Comparison of ENCODE assay signal across 1 cellular context in the genomic region with DNA sequence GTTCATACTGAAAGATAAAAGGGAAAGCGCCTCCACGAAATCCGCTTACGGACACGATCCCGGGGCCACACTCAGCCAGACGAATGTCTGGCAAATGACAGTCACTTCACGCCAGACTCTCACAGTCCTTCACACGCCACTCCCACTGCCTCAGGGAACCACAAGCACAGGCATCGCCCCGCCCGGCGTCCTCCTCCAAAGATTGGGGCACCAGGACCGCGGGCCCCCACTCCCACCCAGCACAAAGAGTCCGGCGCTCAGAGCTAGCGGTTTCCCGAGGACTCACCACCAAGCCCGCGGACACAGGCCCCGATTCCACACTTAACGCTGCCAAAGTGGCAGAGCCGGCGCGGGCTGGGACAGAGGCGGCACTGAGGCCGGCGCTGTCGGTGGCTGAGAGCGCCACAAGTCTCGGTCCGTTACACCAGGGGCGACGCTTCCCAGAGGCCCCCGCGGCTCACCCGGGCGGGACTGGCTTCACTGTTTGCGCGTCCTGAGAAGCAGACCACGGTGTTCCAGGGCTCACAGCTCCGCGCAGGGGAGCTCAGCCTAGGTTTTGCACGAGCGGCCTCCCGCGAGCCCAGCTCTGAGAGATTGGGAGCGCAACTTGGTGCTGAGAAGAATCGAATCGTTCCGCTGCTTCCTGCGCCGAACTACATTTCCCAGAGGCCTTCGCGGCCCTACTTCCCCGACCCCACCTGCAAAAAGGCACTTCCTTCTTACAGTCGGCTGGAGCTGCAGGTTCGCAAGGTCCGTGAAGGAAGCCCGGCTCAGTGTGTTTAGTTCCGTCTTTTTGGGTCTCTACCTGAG.
TF ChIP-seq lines count a peak whose summit lies in the region.

A gene (minus strand): TSS at position 647 of the 810 bp plus-strand sequence. CDS start 22,523 bp downstream, outside the sequence.

TF ChIP-seq in GM12878, 131 proteins besides CTCF, POLR2A, EP300 and RAD21 (continued from another document and continues in another):
- TF ChIP-seq ZNF274 (IDR thresholded peaks at IDR 0.05; ENCODE audit: insufficient read depth, insufficient read length) (no peak), PAX5 (IDR thresholded peaks at IDR 0.05; ENCODE audit: borderline replicate concordance, low read depth, low read length) (peak; percentile 87), SIX5 (IDR thresholded peaks at IDR 0.05; ENCODE audit: low read depth, low read length, severe bottlenecking) (peak; percentile 90), SMC3 (IDR thresholded peaks at IDR 0.05; ENCODE audit: borderline replicate concordance, low read length) (peak; percentile 15), SREBF2 (IDR thresholded peaks at IDR 0.05; ENCODE audit: low read length) (peak; percentile 56; the same call in 1 of the 2 replicates), MEF2B (IDR thresholded peaks at IDR 0.05; ENCODE audit: partially characterized antibody, poor library complexity, severe bottlenecking) (peak; percentile 7), SREBF1 (IDR thresholded peaks at IDR 0.05; ENCODE audit: low read length) (peak; percentile 88), SIN3A (IDR thresholded peaks at IDR 0.05; ENCODE audit: low read depth, low read length) (peak; percentile 59), ZNF207 (IDR thresholded peaks at IDR 0.05; ENCODE audit: borderline replicate concordance) (peak; percentile 86), IKZF2 (IDR thresholded peaks at IDR 0.05) (peak in 1 of 2 experiments; percentile 10; a peak in 1 of 4 replicates), CBFB (IDR thresholded peaks at IDR 0.05; ENCODE audit: low read depth) (peak; percentile 36; the same call in 1 of the 2 replicates), SP1 (IDR thresholded peaks at IDR 0.05; ENCODE audit: low read depth, low read length) (peak; percentile 51), CEBPB (IDR thresholded peaks at IDR 0.05; ENCODE audit: borderline replicate concordance in 1 of 2, low read depth in 2 of 2, low read length in 2 of 2) (no peak), SMARCA5 (IDR thresholded peaks at IDR 0.05) (peak; percentile 49; the same call in 1 of the 2 replicates), NFXL1 (IDR thresholded peaks at IDR 0.05; ENCODE audit: borderline replicate concordance) (no peak), GABPA (IDR thresholded peaks at IDR 0.05; ENCODE audit: low read depth) (peak; percentile 97), ZNF622 (IDR thresholded peaks at IDR 0.05) (no peak), YY1 (IDR thresholded peaks at IDR 0.05; ENCODE audit: low read depth, low read length) (peak; percentile 61; the same call in 1 of the 2 replicates), SRF (IDR thresholded peaks at IDR 0.05; ENCODE audit: low read depth in 2 of 2, low read length in 2 of 2) (peak in 1 of 2 experiments; percentile 79; a peak in 1 of 4 replicates), POLR2AphosphoS5 (IDR thresholded peaks at IDR 0.05; ENCODE audit: low read length) (peak; percentile 83), ZNF24 (IDR thresholded peaks at IDR 0.05) (0 out of 2 replicates have a peak, but pooled peaks have one; percentile 9), KLF5 (IDR thresholded peaks at IDR 0.05; ENCODE audit: partially characterized antibody) (no peak), MXI1 (IDR thresholded peaks at IDR 0.05; ENCODE audit: low read depth, low read length) (peak; percentile 62; the same call in 1 of the 2 replicates), CBX3 (IDR thresholded peaks at IDR 0.05; ENCODE audit: borderline replicate concordance, low read depth) (no peak), TBL1XR1 (IDR thresholded peaks at IDR 0.05; ENCODE audit: low read depth, low read length) (peak; percentile 35; the same call in 1 of the 2 replicates)
- TF ChIP-seq, protein P1, sequence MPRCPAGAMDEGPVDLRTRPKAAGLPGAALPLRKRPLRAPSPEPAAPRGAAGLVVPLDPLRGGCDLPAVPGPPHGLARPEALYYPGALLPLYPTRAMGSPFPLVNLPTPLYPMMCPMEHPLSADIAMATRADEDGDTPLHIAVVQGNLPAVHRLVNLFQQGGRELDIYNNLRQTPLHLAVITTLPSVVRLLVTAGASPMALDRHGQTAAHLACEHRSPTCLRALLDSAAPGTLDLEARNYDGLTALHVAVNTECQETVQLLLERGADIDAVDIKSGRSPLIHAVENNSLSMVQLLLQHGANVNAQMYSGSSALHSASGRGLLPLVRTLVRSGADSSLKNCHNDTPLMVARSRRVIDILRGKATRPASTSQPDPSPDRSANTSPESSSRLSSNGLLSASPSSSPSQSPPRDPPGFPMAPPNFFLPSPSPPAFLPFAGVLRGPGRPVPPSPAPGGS (IDR thresholded peaks at IDR 0.05; ENCODE audit: borderline replicate concordance, insufficient read depth, low read depth, low read length, poor library complexity, severe bottlenecking): no peak
- TF ChIP-seq, protein P2, sequence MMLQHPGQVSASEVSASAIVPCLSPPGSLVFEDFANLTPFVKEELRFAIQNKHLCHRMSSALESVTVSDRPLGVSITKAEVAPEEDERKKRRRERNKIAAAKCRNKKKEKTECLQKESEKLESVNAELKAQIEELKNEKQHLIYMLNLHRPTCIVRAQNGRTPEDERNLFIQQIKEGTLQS (IDR thresholded peaks at IDR 0.05; ENCODE audit: borderline replicate concordance, extremely low read depth, low read depth, low read length): 0 out of 2 replicates have a peak, but pooled peaks have one; percentile 12
- TF ChIP-seq, protein P3, sequence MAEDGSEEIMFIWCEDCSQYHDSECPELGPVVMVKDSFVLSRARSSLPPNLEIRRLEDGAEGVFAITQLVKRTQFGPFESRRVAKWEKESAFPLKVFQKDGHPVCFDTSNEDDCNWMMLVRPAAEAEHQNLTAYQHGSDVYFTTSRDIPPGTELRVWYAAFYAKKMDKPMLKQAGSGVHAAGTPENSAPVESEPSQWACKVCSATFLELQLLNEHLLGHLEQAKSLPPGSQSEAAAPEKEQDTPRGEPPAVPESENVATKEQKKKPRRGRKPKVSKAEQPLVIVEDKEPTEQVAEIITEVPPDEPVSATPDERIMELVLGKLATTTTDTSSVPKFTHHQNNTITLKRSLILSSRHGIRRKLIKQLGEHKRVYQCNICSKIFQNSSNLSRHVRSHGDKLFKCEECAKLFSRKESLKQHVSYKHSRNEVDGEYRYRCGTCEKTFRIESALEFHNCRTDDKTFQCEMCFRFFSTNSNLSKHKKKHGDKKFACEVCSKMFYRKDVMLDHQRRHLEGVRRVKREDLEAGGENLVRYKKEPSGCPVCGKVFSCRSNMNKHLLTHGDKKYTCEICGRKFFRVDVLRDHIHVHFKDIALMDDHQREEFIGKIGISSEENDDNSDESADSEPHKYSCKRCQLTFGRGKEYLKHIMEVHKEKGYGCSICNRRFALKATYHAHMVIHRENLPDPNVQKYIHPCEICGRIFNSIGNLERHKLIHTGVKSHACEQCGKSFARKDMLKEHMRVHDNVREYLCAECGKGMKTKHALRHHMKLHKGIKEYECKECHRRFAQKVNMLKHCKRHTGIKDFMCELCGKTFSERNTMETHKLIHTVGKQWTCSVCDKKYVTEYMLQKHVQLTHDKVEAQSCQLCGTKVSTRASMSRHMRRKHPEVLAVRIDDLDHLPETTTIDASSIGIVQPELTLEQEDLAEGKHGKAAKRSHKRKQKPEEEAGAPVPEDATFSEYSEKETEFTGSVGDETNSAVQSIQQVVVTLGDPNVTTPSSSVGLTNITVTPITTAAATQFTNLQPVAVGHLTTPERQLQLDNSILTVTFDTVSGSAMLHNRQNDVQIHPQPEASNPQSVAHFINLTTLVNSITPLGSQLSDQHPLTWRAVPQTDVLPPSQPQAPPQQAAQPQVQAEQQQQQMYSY (CRISPR knock-in tag; IDR thresholded peaks at IDR 0.05): no peak
- TF ChIP-seq, protein P4, sequence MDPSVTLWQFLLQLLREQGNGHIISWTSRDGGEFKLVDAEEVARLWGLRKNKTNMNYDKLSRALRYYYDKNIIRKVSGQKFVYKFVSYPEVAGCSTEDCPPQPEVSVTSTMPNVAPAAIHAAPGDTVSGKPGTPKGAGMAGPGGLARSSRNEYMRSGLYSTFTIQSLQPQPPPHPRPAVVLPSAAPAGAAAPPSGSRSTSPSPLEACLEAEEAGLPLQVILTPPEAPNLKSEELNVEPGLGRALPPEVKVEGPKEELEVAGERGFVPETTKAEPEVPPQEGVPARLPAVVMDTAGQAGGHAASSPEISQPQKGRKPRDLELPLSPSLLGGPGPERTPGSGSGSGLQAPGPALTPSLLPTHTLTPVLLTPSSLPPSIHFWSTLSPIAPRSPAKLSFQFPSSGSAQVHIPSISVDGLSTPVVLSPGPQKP (IDR thresholded peaks at IDR 0.05; ENCODE audit: low read depth, low read length): peak; percentile 83
- TF ChIP-seq, protein P5, sequence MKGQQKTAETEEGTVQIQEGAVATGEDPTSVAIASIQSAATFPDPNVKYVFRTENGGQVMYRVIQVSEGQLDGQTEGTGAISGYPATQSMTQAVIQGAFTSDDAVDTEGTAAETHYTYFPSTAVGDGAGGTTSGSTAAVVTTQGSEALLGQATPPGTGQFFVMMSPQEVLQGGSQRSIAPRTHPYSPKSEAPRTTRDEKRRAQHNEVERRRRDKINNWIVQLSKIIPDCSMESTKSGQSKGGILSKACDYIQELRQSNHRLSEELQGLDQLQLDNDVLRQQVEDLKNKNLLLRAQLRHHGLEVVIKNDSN (IDR thresholded peaks at IDR 0.05; ENCODE audit: borderline replicate concordance, extremely low read length, insufficient read depth, low read depth, low read length): peak; percentile 16
- TF ChIP-seq, protein P6, sequence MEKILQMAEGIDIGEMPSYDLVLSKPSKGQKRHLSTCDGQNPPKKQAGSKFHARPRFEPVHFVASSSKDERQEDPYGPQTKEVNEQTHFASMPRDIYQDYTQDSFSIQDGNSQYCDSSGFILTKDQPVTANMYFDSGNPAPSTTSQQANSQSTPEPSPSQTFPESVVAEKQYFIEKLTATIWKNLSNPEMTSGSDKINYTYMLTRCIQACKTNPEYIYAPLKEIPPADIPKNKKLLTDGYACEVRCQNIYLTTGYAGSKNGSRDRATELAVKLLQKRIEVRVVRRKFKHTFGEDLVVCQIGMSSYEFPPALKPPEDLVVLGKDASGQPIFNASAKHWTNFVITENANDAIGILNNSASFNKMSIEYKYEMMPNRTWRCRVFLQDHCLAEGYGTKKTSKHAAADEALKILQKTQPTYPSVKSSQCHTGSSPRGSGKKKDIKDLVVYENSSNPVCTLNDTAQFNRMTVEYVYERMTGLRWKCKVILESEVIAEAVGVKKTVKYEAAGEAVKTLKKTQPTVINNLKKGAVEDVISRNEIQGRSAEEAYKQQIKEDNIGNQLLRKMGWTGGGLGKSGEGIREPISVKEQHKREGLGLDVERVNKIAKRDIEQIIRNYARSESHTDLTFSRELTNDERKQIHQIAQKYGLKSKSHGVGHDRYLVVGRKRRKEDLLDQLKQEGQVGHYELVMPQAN (conservative IDR thresholded peaks at IDR 0.05): peak; percentile 39; the same call in 1 of the 2 replicates
- TF ChIP-seq, protein P7, sequence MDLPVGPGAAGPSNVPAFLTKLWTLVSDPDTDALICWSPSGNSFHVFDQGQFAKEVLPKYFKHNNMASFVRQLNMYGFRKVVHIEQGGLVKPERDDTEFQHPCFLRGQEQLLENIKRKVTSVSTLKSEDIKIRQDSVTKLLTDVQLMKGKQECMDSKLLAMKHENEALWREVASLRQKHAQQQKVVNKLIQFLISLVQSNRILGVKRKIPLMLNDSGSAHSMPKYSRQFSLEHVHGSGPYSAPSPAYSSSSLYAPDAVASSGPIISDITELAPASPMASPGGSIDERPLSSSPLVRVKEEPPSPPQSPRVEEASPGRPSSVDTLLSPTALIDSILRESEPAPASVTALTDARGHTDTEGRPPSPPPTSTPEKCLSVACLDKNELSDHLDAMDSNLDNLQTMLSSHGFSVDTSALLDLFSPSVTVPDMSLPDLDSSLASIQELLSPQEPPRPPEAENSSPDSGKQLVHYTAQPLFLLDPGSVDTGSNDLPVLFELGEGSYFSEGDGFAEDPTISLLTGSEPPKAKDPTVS (IDR thresholded peaks at IDR 0.05; ENCODE audit: low read depth, low read length): peak; percentile 62; the same call in 1 of the 2 replicates
- TF ChIP-seq, protein P8, sequence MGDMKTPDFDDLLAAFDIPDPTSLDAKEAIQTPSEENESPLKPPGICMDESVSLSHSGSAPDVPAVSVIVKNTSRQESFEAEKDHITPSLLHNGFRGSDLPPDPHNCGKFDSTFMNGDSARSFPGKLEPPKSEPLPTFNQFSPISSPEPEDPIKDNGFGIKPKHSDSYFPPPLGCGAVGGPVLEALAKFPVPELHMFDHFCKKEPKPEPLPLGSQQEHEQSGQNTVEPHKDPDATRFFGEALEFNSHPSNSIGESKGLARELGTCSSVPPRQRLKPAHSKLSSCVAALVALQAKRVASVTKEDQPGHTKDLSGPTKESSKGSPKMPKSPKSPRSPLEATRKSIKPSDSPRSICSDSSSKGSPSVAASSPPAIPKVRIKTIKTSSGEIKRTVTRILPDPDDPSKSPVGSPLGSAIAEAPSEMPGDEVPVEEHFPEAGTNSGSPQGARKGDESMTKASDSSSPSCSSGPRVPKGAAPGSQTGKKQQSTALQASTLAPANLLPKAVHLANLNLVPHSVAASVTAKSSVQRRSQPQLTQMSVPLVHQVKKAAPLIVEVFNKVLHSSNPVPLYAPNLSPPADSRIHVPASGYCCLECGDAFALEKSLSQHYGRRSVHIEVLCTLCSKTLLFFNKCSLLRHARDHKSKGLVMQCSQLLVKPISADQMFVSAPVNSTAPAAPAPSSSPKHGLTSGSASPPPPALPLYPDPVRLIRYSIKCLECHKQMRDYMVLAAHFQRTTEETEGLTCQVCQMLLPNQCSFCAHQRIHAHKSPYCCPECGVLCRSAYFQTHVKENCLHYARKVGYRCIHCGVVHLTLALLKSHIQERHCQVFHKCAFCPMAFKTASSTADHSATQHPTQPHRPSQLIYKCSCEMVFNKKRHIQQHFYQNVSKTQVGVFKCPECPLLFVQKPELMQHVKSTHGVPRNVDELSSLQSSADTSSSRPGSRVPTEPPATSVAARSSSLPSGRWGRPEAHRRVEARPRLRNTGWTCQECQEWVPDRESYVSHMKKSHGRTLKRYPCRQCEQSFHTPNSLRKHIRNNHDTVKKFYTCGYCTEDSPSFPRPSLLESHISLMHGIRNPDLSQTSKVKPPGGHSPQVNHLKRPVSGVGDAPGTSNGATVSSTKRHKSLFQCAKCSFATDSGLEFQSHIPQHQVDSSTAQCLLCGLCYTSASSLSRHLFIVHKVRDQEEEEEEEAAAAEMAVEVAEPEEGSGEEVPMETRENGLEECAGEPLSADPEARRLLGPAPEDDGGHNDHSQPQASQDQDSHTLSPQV (IDR thresholded peaks at IDR 0.05): no peak
- TF ChIP-seq, protein P9, sequence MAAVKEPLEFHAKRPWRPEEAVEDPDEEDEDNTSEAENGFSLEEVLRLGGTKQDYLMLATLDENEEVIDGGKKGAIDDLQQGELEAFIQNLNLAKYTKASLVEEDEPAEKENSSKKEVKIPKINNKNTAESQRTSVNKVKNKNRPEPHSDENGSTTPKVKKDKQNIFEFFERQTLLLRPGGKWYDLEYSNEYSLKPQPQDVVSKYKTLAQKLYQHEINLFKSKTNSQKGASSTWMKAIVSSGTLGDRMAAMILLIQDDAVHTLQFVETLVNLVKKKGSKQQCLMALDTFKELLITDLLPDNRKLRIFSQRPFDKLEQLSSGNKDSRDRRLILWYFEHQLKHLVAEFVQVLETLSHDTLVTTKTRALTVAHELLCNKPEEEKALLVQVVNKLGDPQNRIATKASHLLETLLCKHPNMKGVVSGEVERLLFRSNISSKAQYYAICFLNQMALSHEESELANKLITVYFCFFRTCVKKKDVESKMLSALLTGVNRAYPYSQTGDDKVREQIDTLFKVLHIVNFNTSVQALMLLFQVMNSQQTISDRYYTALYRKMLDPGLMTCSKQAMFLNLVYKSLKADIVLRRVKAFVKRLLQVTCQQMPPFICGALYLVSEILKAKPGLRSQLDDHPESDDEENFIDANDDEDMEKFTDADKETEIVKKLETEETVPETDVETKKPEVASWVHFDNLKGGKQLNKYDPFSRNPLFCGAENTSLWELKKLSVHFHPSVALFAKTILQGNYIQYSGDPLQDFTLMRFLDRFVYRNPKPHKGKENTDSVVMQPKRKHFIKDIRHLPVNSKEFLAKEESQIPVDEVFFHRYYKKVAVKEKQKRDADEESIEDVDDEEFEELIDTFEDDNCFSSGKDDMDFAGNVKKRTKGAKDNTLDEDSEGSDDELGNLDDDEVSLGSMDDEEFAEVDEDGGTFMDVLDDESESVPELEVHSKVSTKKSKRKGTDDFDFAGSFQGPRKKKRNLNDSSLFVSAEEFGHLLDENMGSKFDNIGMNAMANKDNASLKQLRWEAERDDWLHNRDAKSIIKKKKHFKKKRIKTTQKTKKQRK (IDR thresholded peaks at IDR 0.05; ENCODE audit: low read depth, low read length): no peak
